Comparison of ENCODE assay signal across 23 cellular contexts in the genomic region with DNA sequence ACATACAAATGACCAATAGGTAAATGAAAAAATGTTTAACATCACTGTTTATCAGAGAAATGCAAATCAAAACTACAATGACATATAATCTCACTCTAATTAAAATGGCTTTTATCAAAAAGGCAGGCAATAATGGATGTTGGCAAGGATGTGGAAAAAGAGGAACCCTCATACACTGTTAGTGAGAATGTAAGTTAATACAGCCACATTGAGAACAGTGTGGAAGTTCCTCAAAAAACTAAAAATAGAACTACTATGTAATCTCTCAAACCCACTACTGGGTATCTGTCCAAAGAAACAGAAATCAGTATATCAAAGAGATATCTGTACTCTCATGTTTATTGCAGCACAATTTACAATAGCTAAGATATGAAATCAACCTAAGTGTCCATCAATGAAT.
"Had no signal": no experiment of that assay in that cellular context is flagged by ENCODE, and none has a peak within 500 bp of the region (broad histone marks: within the 10 kb centered on the region; RNA-seq: fewer than 3 reads in every experiment).

No MANE protein-coding gene starts in this region.

- ATAC-seq: activated T-helper 17 cell treated with anti-CD3 and anti-CD28 coated beads, Interleukin-2, amount 50 U/mL, for 72 hours; PC-3; SK-N-SH treated with all-trans-retinoic acid at 6 μM for 48 hours; T-cell had no signal

- DNase-seq: activated CD4-positive, alpha-beta memory T cell treated with anti-CD3 and anti-CD28 coated beads, Interleukin-2, amount 10 ng/mL, durations not matched to agents 7 days and 5 days; activated CD4-positive, alpha-beta T cell treated with anti-CD3 and anti-CD28 coated beads, Interleukin-2, amount 50 U/mL, for 1 hour; activated CD4-positive, CD25-positive, alpha-beta regulatory T cell; activated gamma-delta T cell; activated naive CD4-positive, alpha-beta T cell treated with anti-CD3 and anti-CD28 coated beads for 36 hours; activated T-cell treated with anti-CD3 and anti-CD28 coated beads for 4 hours; activated T-cell treated with anti-CD3 and anti-CD28 coated beads, Interleukin-2, amount 50 U/mL, for 48 hours; amygdala; cortex of kidney; MM.1S; NCI-H1105; NCI-H1436 treated with DMSO at 0.1 percent for 48 hours; NCI-H187; NCI-H2081; NCI-H446; NCI-H524; PC-3; SHP77; T-cell; T-helper 2 cell; T1000 had no signal
